Comparison of ENCODE assay signal across 12 cellular contexts in the genomic region with DNA sequence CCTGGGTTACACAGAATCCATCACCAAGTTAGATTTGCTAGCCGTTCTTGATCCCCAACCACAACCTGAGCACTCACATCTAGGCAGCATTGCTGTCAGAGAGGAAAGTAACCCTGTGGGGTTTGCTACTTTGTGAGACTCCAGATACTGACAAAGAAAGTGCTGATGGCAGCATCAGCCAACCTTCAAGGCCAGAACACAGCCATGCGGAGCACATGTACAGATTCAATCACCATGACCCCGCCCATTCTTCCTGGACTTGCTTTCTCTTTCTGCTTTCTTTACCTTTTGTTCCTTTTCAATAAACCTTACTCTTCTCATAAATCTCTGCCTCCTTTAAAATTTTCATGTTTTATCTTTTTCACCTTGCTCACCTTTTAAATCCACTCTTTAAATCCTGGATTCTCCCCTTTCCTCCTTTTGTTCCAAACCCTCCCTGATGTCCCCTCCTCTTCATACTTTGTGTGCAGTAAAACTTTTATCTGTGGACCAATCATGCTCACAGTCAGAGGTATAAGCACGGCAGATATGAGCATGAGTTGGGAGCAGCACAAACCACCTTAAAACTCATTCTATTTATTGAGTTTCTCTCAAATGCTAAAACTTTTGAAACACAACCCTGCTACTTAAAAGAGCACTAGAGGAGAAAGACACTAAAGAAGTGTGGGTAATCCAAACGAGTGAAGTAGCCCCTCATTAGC. TPM values are rescaled to one million over a fixed set of nuclear protein-coding genes. Genes with fewer than 3 reads are reported as not detected.
DNase-seq lines count a peak whose midpoint lies in the region; ATAC-seq, FAIRE-seq and TF ChIP-seq lines count a peak whose summit lies in the region.
"Had no signal": no experiment of that assay in that cellular context is flagged by ENCODE, and none has a peak within 500 bp of the region (broad histone marks: within the 10 kb centered on the region; RNA-seq: fewer than 3 reads in every experiment).

No MANE protein-coding gene starts in this region.

- no peaks in the 10 kb centered on the region for H3K4me1 ChIP-seq in PC-9 (replicated peaks; ENCODE audit: insufficient read depth)

- no peak for TF ChIP-seq POLR2A in GM12891 (IDR thresholded peaks at IDR 0.05; ENCODE audit: low read depth, low read length)

- no peaks in the 10 kb centered on the region for H4K20me1 ChIP-seq in PC-9 (ENCODE audit: insufficient read depth)

- no peaks in the 10 kb centered on the region for H3K9me3 Mint-ChIP-seq in activated B cell treated with CpG ODN at 0.5 μM for 24 hours

- no peak overlapping the region for H2AFZ ChIP-seq in PC-9

- no peaks in the 10 kb centered on the region for H3K27me3 Mint-ChIP-seq in activated B cell treated with CpG ODN at 0.5 μM for 24 hours

- peaks cover 13% of the 10 kb centered on the region for H3K4me1 Mint-ChIP-seq in activated B cell treated with CpG ODN at 0.5 μM for 24 hours

- TF ChIP-seq CTCF in activated B cell treated with CpG ODN at 0.5 μM for 24 hours (IDR thresholded peaks at IDR 0.05) (no peak), coronary artery (IDR thresholded peaks at IDR 0.05) (no peak), PC-9 (conservative IDR thresholded peaks at IDR 0.05) (no peak), dorsolateral prefrontal cortex (IDR thresholded peaks at IDR 0.05 in 54 of 56, conservative IDR thresholded peaks at IDR 0.05 in 2 of 56; ENCODE audit: low read depth in 1 of 56, partially characterized antibody in 56 of 56) (no peak)

- no peak overlapping the region for H3K4me3 ChIP-seq in coronary artery
- H3K4me3 ChIP-seq in PC-9, result no peak overlapping the region
- no peak overlapping the region for H3K4me3 ChIP-seq in dorsolateral prefrontal cortex

- H3F3A ChIP-seq in PC-9 (ENCODE audit: insufficient read depth, low read depth), result peaks cover 16% of the 10 kb centered on the region; the same call in 1 of the 2 replicates

- H3K27me3 ChIP-seq in PC-9 (ENCODE audit: insufficient read depth, low read depth), result no peaks in the 10 kb centered on the region
- H3K27me3 ChIP-seq in dorsolateral prefrontal cortex, result no peaks in the 10 kb centered on the region

- no peak overlapping the region for H3K4me2 ChIP-seq in PC-9

- H3K27ac ChIP-seq in coronary artery (peak overlapping the region; percentile 62 to 84), PC-9 (no peak overlapping the region), dorsolateral prefrontal cortex (peak overlapping the region in 10 of 59 donors; percentile 5 to 68 (median 24))
- H3K27ac ChIP-seq: HL-60 had no signal

- no peaks in the 10 kb centered on the region for H3K36me3 Mint-ChIP-seq in activated B cell treated with CpG ODN at 0.5 μM for 24 hours (ENCODE audit: low read depth)

- no peaks in the 10 kb centered on the region for H3K79me2 ChIP-seq in PC-9 (ENCODE audit: low read depth)

- CTCF ChIA-PET in activated B cell treated with CpG ODN at 0.5 μM for 24 hours (lab: Charles Lee), result no interaction called here
- CTCF ChIA-PET in PC-9 (lab: Charles Lee), result no interaction called here

- POLR2A ChIA-PET in activated B cell treated with CpG ODN at 0.5 μM for 24 hours (lab: Charles Lee) (interaction anchor here (0.7 kb wide), 2 partner anchors 15 to 101 kb away, joined by 3 to 6 read pairs; no protein-coding TSS in a partner anchor), PC-9 (lab: Charles Lee; ENCODE audit: unreplicated experiment) (interaction anchor here (0.7 kb wide), 1 partner anchor 99 kb away, joined by 4 read pairs; no protein-coding TSS in a partner anchor)

- FAIRE-seq in GM12891 (lab: Jason Lieb, UNC), result peak; percentile 51
- FAIRE-seq: endometrium had no signal

- H3K27ac Mint-ChIP-seq in activated B cell treated with CpG ODN at 0.5 μM for 24 hours, result peak overlapping the region; percentile 90

- H3K9me2 ChIP-seq in PC-9 (ENCODE audit: insufficient read depth), result no peaks in the 10 kb centered on the region

- ATAC-seq in activated B cell treated with CpG ODN at 0.5 μM for 24 hours (ENCODE audit: low read depth), result peak; percentile 49

- intact Hi-C loops in activated B cell treated with CpG ODN at 0.5 μM for 24 hours (cut with micrococcal nuclease) (no loop called here), PC-9 (cut with micrococcal nuclease; ENCODE audit: unreplicated experiment) (no loop called here), dorsolateral prefrontal cortex (cut with DNase I) (no loop called here)

- DNase-seq in GM12891 (ENCODE audit: insufficient read length, low spot score) (no peak), activated B cell treated with CpG ODN at 0.5 μM for 24 hours (no peak), coronary artery (ENCODE audit: low spot score) (no peak), PC-9 (no peak), EL (no peak), dorsolateral prefrontal cortex (no peak), globus pallidus (ENCODE audit: low spot score) (no peak)
- DNase-seq in stimulated activated CD4-positive, alpha-beta T cell treated with anti-CD3 and anti-CD28 coated beads, Interleukin-12 subunit alpha, Interleukin-12 subunit beta, amount 100 ng/mL, for 4 hours, result peak; percentile 14
- DNase-seq: NCI-H510A had no signal

- no TSS peak for BruUV-seq in PC-9 (replicated peaks; lab: Mats Ljungman, UMichigan)

- H3K9me3 ChIP-seq in PC-9 (ENCODE audit: insufficient read depth, low read depth), result no peaks in the 10 kb centered on the region
- H3K9me3 ChIP-seq: Caco-2 had no signal

- H3K4me3 Mint-ChIP-seq in activated B cell treated with CpG ODN at 0.5 μM for 24 hours, result peak overlapping the region; percentile 7

- H3K36me3 ChIP-seq in PC-9 (ENCODE audit: low read depth), result peaks cover 5% of the 10 kb centered on the region

TF ChIP-seq in GM12891, 5 proteins besides CTCF, POLR2A, EP300 and RAD21:
- TF ChIP-seq SPI1 (IDR thresholded peaks at IDR 0.05; ENCODE audit: low read depth, low read length), result no peak
- no peak for TF ChIP-seq POU2F2 (IDR thresholded peaks at IDR 0.05; ENCODE audit: low read depth, low read length)
- no peak for TF ChIP-seq PAX5 (IDR thresholded peaks at IDR 0.05; ENCODE audit: insufficient read depth, low read length, severe bottlenecking)
- TF ChIP-seq POLR2AphosphoS5 (IDR thresholded peaks at IDR 0.05; ENCODE audit: low read depth, low read length), result no peak
- TF ChIP-seq TAF1 (IDR thresholded peaks at IDR 0.05; ENCODE audit: low read depth, low read length), result no peak

RNA-seq across cellular contexts. Expression of gene CERS5, which starts 21.9 kb away (rescaled TPM):
- polyA plus RNA-seq in GM12891 (2012; ENCODE audit: low read depth, missing spikeins), result 24.4 TPM
- total RNA-seq in activated B cell treated with CpG ODN at 0.5 μM for 24 hours (44.3 and 64.9 TPM in 2 replicates), PC-9 (2021) (33.0 and 41.7 TPM in 2 replicates), dorsolateral prefrontal cortex (100 to 1,000 TPM in 13 of 120 experiments, 10 to 100 TPM in 107; 48.2 to 123 (median 77.2) TPM)
